In the genomic region with DNA sequence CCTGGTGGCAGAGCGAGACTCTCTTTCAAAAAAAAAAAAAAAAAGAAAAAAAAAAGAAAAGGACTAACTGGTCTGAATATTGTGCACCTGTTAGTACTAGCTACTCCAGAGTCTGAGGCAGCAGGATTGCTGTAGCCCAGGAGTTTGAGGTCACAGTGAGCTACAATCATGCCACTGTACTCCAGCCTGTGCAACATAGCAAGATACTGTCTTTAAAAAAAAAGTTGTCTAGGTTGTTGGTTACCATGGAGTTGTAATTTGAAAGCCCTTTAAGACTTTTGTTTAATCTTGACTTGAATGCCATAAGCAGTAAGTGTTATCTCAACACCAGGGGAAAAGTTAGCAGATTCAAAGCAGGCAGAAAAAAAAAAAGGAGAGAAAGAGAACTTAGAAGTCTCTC, we compare ENCODE assay signal across 1 cellular context.
TF ChIP-seq lines count a peak whose summit lies in the region.

No MANE protein-coding gene starts in this region.

TF ChIP-seq in HEK293, 187 proteins besides CTCF, POLR2A, EP300 and RAD21:
- TF ChIP-seq MYNN (tag by site-specific recombination; IDR thresholded peaks at IDR 0.05; ENCODE audit: borderline replicate concordance) = 0 out of 2 replicates have a peak, but pooled peaks have one; percentile 27
- no peak for TF ChIP-seq ZNF658 (tag by site-specific recombination; IDR thresholded peaks at IDR 0.05)
